24 cellular contexts compared by ENCODE assay signal in genomic region chr3:132267594-132267993, GRCh38. TPM values are rescaled to one million over a fixed set of nuclear protein-coding genes. Genes with fewer than 3 reads are reported as not detected.
"Had no signal": no experiment of that assay in that cellular context is flagged by ENCODE, and none has a peak within 500 bp of the region (broad histone marks: within the 10 kb centered on the region; RNA-seq: fewer than 3 reads in every experiment).

No MANE protein-coding gene starts in this region.

- H3K27ac ChIP-seq: KMS-11 had no signal

- H3K36me3 Mint-ChIP-seq: activated CD4-positive, alpha-beta memory T cell treated with anti-CD3 and anti-CD28 coated beads for 36 hours; activated naive CD8-positive, alpha-beta T cell; brain had no signal

- H3K4me1 Mint-ChIP-seq: activated CD4-positive, alpha-beta T cell treated with anti-CD3 and anti-CD28 coated beads, Interleukin-2, amount 10 ng/mL, durations not matched to agents 7 days and 5 days; activated T-helper 17 cell treated with anti-CD3 and anti-CD28 coated beads, Interleukin-2, amount 50 U/mL, for 72 hours; brain; central memory CD8-positive, alpha-beta T cell had no signal

- H3K9ac ChIP-seq: KMS-11 had no signal

- ATAC-seq: activated T-helper 17 cell treated with anti-CD3 and anti-CD28 coated beads, Interleukin-2, amount 50 U/mL, for 72 hours had no signal

- H3K4me2 ChIP-seq: KMS-11 had no signal

- DNase-seq: activated CD4-positive, alpha-beta memory T cell treated with anti-CD3 and anti-CD28 coated beads for 36 hours; activated CD4-positive, alpha-beta T cell treated with anti-CD3 and anti-CD28 coated beads, Interleukin-2, amount 10 ng/mL, durations not matched to agents 7 days and 5 days; activated CD4-positive, CD25-positive, alpha-beta regulatory T cell; activated CD8-positive, alpha-beta memory T cell treated with anti-CD3 and anti-CD28 coated beads for 24 hours; activated gamma-delta T cell; activated naive CD4-positive, alpha-beta T cell treated with anti-CD3 and anti-CD28 coated beads for 36 hours; activated T-cell treated with anti-CD3 and anti-CD28 coated beads, Interleukin-2, amount 50 U/mL, for 48 hours; amygdala; MG63; MV-4-11; NCI-H1092 treated with DMSO at 0.1 percent for 48 hours; NCI-H1417 treated with DMSO at 0.1 percent for 48 hours; NCI-H1694; NCI-H2081; NCI-H524 treated with DMSO at 0.1 percent for 48 hours; NCI-H82; SHP77 treated with DMSO at 0.1 percent for 48 hours had no signal

- H3K9me3 Mint-ChIP-seq: activated CD4-positive, alpha-beta memory T cell treated with anti-CD3 and anti-CD28 coated beads for 36 hours; activated CD4-positive, alpha-beta T cell treated with anti-CD3 and anti-CD28 coated beads, Interleukin-2, amount 10 ng/mL, durations not matched to agents 7 days and 5 days; activated naive CD4-positive, alpha-beta T cell treated with anti-CD3 and anti-CD28 coated beads for 36 hours; activated T-helper 17 cell treated with anti-CD3 and anti-CD28 coated beads, Interleukin-2, amount 50 U/mL, for 72 hours; central memory CD8-positive, alpha-beta T cell; T-helper 1 cell treated with Interleukin-12 subunit alpha and Interleukin-12 subunit beta and Interleukin-4 antibody, amounts not matched to agents 30 μg/mL and 1 μg/mL, for 36 hours had no signal

- H3K4me3 ChIP-seq: MG63 had no signal

- H3K36me3 ChIP-seq: MG63 had no signal

- H3K27me3 ChIP-seq: MG63 had no signal

- H3K27me3 Mint-ChIP-seq: brain had no signal

- H3K27ac Mint-ChIP-seq: activated CD4-positive, alpha-beta memory T cell treated with anti-CD3 and anti-CD28 coated beads for 36 hours; activated CD4-positive, alpha-beta T cell treated with anti-CD3 and anti-CD28 coated beads, Interleukin-2, amount 10 ng/mL, durations not matched to agents 7 days and 5 days; activated naive CD4-positive, alpha-beta T cell treated with anti-CD3 and anti-CD28 coated beads for 36 hours; activated naive CD8-positive, alpha-beta T cell; activated T-helper 17 cell treated with anti-CD3 and anti-CD28 coated beads, Interleukin-2, amount 50 U/mL, for 72 hours; brain; T-helper 1 cell treated with Interleukin-12 subunit alpha and Interleukin-12 subunit beta and Interleukin-4 antibody, amounts not matched to agents 30 μg/mL and 1 μg/mL, for 36 hours had no signal

- H3K4me3 Mint-ChIP-seq: activated CD4-positive, alpha-beta memory T cell treated with anti-CD3 and anti-CD28 coated beads for 36 hours; activated CD4-positive, alpha-beta T cell treated with anti-CD3 and anti-CD28 coated beads, Interleukin-2, amount 10 ng/mL, durations not matched to agents 7 days and 5 days; activated naive CD4-positive, alpha-beta T cell treated with anti-CD3 and anti-CD28 coated beads for 36 hours; activated naive CD8-positive, alpha-beta T cell; activated T-helper 17 cell treated with anti-CD3 and anti-CD28 coated beads, Interleukin-2, amount 50 U/mL, for 72 hours; brain; central memory CD8-positive, alpha-beta T cell; T-helper 1 cell treated with Interleukin-12 subunit alpha and Interleukin-12 subunit beta and Interleukin-4 antibody, amounts not matched to agents 30 μg/mL and 1 μg/mL, for 36 hours had no signal

RNA-seq across cellular contexts. Expression of gene ACP3, which starts 49.6 kb away (rescaled TPM):
- total RNA-seq: activated CD4-positive, alpha-beta memory T cell treated with anti-CD3 and anti-CD28 coated beads for 36 hours; activated CD4-positive, alpha-beta T cell treated with anti-CD3 and anti-CD28 coated beads, Interleukin-2, amount 10 ng/mL, durations not matched to agents 7 days and 5 days; activated naive CD4-positive, alpha-beta T cell treated with anti-CD3 and anti-CD28 coated beads for 36 hours; activated T-helper 17 cell treated with anti-CD3 and anti-CD28 coated beads, Interleukin-2, amount 50 U/mL, for 72 hours; astrocyte had no signal
